8 cellular contexts compared by ENCODE assay signal in genomic region chr17:65531508-65532431, GRCh38. TPM values are rescaled to one million over a fixed set of nuclear protein-coding genes. Genes with fewer than 3 reads are reported as not detected.
A peak's percentile ranks its signal among the peaks of the same experiment; 100 is the strongest.
DNase-seq lines count a peak whose midpoint lies in the region; ATAC-seq, FAIRE-seq and TF ChIP-seq lines count a peak whose summit lies in the region.
"Had no signal": no experiment of that assay in that cellular context is flagged by ENCODE, and none has a peak within 500 bp of the region (broad histone marks: within the 10 kb centered on the region; RNA-seq: fewer than 3 reads in every experiment).

No MANE protein-coding gene starts in this region.

- DNase-seq in HTR-8/SVneo (ENCODE audit: insufficient read length, low spot score) (no peak), astrocyte of the cerebellum (ENCODE audit: low read depth) (no peak), kidney epithelial cell (ENCODE audit: low read depth) (no peak), dermis blood vessel endothelial cell (no peak), OCI-M2 (lab: John Stamatoyannopoulos, UW; ENCODE audit: unreplicated experiment) (no peak)
- DNase-seq: GOT3 had no signal

- in situ Hi-C loops in astrocyte of the cerebellum (cut with HindIII; ENCODE audit: low sequenced_read_pairs): no loop called here

- H3K27me3 ChIP-seq in kidney epithelial cell (ENCODE audit: control insufficient read depth, insufficient read depth, low read length): no peaks in the 10 kb centered on the region

- no peak overlapping the region for H3K4me3 ChIP-seq in astrocyte of the cerebellum (ENCODE audit: low read depth, low read length)
- H3K4me3 ChIP-seq in kidney epithelial cell (ENCODE audit: low read depth, low read length): no peak overlapping the region

- peak; percentile 40 for TF ChIP-seq CTCF in astrocyte of the cerebellum (IDR thresholded peaks at IDR 0.05; ENCODE audit: low read depth, low read length, missing control alignments)
- peak; percentile 3 for TF ChIP-seq CTCF in kidney epithelial cell (IDR thresholded peaks at IDR 0.05; ENCODE audit: insufficient read depth, low read length, poor library complexity, severe bottlenecking)

- ATAC-seq in HG02938 (IDR thresholded peaks at IDR 0.05; ENCODE audit: unreplicated experiment): no peak

- peak overlapping the region; percentile 31 for H3K27ac ChIP-seq in temporal lobe (ENCODE audit: low read depth, low read length)

- no peaks in the 10 kb centered on the region for H3K36me3 ChIP-seq in kidney epithelial cell (ENCODE audit: control insufficient read depth, insufficient read depth, low read length)

- peak; percentile 36 for FAIRE-seq in HTR-8/SVneo (lab: Jason Lieb, UNC)

RNA-seq across cellular contexts. Expression of gene AXIN2, which starts 29.7 kb away (rescaled TPM):
- 1.8 and 2.4 TPM in 2 replicates for total RNA-seq in kidney epithelial cell
- 33.9 TPM for total RNA-seq in temporal lobe
- 3.1 and 3.6 TPM in 2 replicates for total RNA-seq in dermis blood vessel endothelial cell
